Comparison of ENCODE assay signal across 1 cellular context in genomic region chr12:43914923-43915468, GRCh38.
TF ChIP-seq lines count a peak whose summit lies in the region.

No MANE protein-coding gene starts in this region.

TF ChIP-seq in GM23338, 12 proteins besides CTCF, POLR2A, EP300 and RAD21 (continued from another document):
- TF ChIP-seq, protein P1, sequence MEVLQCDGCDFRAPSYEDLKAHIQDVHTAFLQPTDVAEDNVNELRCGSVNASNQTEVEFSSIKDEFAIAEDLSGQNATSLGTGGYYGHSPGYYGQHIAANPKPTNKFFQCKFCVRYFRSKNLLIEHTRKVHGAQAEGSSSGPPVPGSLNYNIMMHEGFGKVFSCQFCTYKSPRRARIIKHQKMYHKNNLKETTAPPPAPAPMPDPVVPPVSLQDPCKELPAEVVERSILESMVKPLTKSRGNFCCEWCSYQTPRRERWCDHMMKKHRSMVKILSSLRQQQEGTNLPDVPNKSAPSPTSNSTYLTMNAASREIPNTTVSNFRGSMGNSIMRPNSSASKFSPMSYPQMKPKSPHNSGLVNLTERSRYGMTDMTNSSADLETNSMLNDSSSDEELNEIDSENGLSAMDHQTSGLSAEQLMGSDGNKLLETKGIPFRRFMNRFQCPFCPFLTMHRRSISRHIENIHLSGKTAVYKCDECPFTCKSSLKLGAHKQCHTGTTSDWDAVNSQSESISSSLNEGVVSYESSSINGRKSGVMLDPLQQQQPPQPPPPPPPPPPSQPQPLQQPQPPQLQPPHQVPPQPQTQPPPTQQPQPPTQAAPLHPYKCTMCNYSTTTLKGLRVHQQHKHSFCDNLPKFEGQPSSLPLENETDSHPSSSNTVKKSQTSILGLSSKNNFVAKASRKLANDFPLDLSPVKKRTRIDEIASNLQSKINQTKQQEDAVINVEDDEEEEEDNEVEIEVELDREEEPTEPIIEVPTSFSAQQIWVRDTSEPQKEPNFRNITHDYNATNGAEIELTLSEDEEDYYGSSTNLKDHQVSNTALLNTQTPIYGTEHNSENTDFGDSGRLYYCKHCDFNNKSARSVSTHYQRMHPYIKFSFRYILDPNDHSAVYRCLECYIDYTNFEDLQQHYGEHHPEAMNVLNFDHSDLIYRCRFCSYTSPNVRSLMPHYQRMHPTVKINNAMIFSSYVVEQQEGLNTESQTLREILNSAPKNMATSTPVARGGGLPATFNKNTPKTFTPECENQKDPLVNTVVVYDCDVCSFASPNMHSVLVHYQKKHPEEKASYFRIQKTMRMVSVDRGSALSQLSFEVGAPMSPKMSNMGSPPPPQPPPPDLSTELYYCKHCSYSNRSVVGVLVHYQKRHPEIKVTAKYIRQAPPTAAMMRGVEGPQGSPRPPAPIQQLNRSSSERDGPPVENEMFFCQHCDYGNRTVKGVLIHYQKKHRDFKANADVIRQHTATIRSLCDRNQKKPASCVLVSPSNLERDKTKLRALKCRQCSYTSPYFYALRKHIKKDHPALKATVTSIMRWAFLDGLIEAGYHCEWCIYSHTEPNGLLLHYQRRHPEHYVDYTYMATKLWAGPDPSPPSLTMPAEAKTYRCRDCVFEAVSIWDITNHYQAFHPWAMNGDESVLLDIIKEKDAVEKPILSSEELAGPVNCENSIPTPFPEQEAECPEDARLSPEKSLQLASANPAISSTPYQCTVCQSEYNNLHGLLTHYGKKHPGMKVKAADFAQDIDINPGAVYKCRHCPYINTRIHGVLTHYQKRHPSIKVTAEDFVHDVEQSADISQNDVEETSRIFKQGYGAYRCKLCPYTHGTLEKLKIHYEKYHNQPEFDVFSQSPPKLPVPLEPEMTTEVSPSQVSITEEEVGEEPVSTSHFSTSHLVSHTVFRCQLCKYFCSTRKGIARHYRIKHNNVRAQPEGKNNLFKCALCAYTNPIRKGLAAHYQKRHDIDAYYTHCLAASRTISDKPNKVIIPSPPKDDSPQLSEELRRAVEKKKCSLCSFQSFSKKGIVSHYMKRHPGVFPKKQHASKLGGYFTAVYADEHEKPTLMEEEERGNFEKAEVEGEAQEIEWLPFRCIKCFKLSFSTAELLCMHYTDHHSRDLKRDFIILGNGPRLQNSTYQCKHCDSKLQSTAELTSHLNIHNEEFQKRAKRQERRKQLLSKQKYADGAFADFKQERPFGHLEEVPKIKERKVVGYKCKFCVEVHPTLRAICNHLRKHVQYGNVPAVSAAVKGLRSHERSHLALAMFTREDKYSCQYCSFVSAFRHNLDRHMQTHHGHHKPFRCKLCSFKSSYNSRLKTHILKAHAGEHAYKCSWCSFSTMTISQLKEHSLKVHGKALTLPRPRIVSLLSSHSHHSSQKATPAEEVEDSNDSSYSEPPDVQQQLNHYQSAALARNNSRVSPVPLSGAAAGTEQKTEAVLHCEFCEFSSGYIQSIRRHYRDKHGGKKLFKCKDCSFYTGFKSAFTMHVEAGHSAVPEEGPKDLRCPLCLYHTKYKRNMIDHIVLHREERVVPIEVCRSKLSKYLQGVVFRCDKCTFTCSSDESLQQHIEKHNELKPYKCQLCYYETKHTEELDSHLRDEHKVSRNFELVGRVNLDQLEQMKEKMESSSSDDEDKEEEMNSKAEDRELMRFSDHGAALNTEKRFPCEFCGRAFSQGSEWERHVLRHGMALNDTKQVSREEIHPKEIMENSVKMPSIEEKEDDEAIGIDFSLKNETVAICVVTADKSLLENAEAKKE (CRISPR knock-in tag; IDR thresholded peaks at IDR 0.05), result no peak
- TF ChIP-seq CREB1 (CRISPR knock-in tag; IDR thresholded peaks at IDR 0.05; ENCODE audit: low read depth) (no peak), EZH2phosphoT487 (IDR thresholded peaks at IDR 0.05; ENCODE audit: unreplicated experiment) (no peak), ETS1 (IDR thresholded peaks at IDR 0.05) (no peak), JUNB (IDR thresholded peaks at IDR 0.05; ENCODE audit: unreplicated experiment) (no peak), NANOG (IDR thresholded peaks at IDR 0.05; ENCODE audit: borderline replicate concordance) (no peak), EZH2 (IDR thresholded peaks at IDR 0.05; ENCODE audit: low read depth, unreplicated experiment) (no peak), POLR2AphosphoS5 (IDR thresholded peaks at IDR 0.05; ENCODE audit: low read depth) (no peak), ZNF331 (CRISPR knock-in tag; IDR thresholded peaks at IDR 0.05; ENCODE audit: low read depth) (no peak)
TF ChIP-seq in GM23338: peak in this region for 0.
